In the genomic region with DNA sequence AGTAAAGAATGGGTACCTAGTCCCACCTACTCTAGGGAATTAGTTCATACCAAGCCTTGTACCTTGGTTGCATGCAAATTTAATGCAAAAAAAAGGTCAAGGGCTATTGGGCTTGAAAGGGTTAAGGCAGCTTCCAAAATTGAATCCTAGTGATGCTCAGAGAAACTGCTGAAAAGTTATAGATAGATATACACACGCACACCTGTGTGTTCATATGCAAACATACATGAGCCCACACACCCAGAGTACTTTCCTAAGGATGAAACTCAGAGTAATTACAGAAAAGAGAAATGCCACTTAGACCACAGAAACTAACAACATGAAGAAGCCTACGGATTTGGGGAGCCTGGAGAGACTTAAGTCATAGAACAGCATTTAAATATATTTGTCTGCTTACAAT, we compare ENCODE assay signal across 8 cellular contexts. TPM values are rescaled to one million over a fixed set of nuclear protein-coding genes. Genes with fewer than 3 reads are reported as not detected.
DNase-seq lines count a peak whose midpoint lies in the region; ATAC-seq, FAIRE-seq and TF ChIP-seq lines count a peak whose summit lies in the region.

No MANE protein-coding gene starts in this region.

- intact Hi-C loops in CD14-positive monocyte (cut with micrococcal nuclease), result no loop called here
- intact Hi-C loops in adrenal gland (cut with DNase I), result no loop called here
- intact Hi-C loops in natural killer cell (cut with micrococcal nuclease), result no loop called here

- peak; percentile 49 for ATAC-seq in GM19351 (IDR thresholded peaks at IDR 0.05; ENCODE audit: unreplicated experiment)
- ATAC-seq in HG03432 (IDR thresholded peaks at IDR 0.05; ENCODE audit: unreplicated experiment), result peak; percentile 34
- ATAC-seq in natural killer cell, result no peak

- H3K27me3 ChIP-seq in adrenal gland, result no peaks in the 10 kb centered on the region

- no peak for TF ChIP-seq POLR2A in adrenal gland (IDR thresholded peaks at IDR 0.05)

- H3K27ac ChIP-seq in adrenal gland, result peak overlapping the region; percentile 87 to 99 (median 98)

- peak overlapping the region in 2 of 4 donors; percentile 87 to 91 for H3K4me3 ChIP-seq in adrenal gland

- H3K4me1 Mint-ChIP-seq in CD14-positive monocyte (peaks cover 27% of the 10 kb centered on the region), natural killer cell (peaks cover 22 to 23% of the 10 kb centered on the region in 2 donors)

- H3K9me3 Mint-ChIP-seq in CD14-positive monocyte (no peaks in the 10 kb centered on the region), natural killer cell (no peaks in the 10 kb centered on the region)

- H3K4me1 ChIP-seq in adrenal gland (replicated peaks in 1 of 2), result peaks cover 16 to 31% of the 10 kb centered on the region in 2 donors

- TF ChIP-seq CTCF in CD14-positive monocyte (IDR thresholded peaks at IDR 0.05) (no peak), adrenal gland (IDR thresholded peaks at IDR 0.05) (no peak), natural killer cell (IDR thresholded peaks at IDR 0.05) (no peak)

- H3K27ac Mint-ChIP-seq in CD14-positive monocyte, result peak overlapping the region; percentile 96 to 100 (median 99)
- H3K27ac Mint-ChIP-seq in natural killer cell, result peak overlapping the region; percentile 85 to 86

- DNase-seq in CD14-positive monocyte (ENCODE audit: low spot score), result no peak
- no peak for DNase-seq in adrenal gland
- no peak for DNase-seq in natural killer cell
- DNase-seq in AG20443 (ENCODE audit: low spot score), result no peak
- no peak for DNase-seq in RCC 7860 (ENCODE audit: low spot score)
- no peak for DNase-seq in GM03348 (ENCODE audit: low spot score)

- peak overlapping the region in 1 of 2 donors; percentile 93 for H3K4me3 Mint-ChIP-seq in CD14-positive monocyte
- H3K4me3 Mint-ChIP-seq in natural killer cell, result peak overlapping the region; percentile 93

- H3K27me3 Mint-ChIP-seq in CD14-positive monocyte (ENCODE audit: low read depth in 3 of 3) (peaks cover 0 to 2% (median 0%) of the 10 kb centered on the region in 3 donors), natural killer cell (ENCODE audit: low read depth in 2 of 2) (no peaks in the 10 kb centered on the region)

- H3K36me3 ChIP-seq in adrenal gland (replicated peaks in 1 of 2), result no peaks in the 10 kb centered on the region

- H3K36me3 Mint-ChIP-seq in CD14-positive monocyte, result peaks cover 5 to 8% of the 10 kb centered on the region in 2 donors
- no peaks in the 10 kb centered on the region for H3K36me3 Mint-ChIP-seq in natural killer cell

- no peak for FAIRE-seq in RCC 7860 (lab: Jason Lieb, UNC)

- no peaks in the 10 kb centered on the region for H3K9me3 ChIP-seq in adrenal gland (replicated peaks in 1 of 3)

- 33 to 39% (median 36%) methylated on average over 2 of the region's 2 CpGs for WGBS in adrenal gland, 4 donors

RNA-seq across cellular contexts. Expression of a gene that starts 1.5 kb away (rescaled TPM):
- 10 to 100 TPM; 12.7 to 14.4 TPM for polyA plus RNA-seq in CD14-positive monocyte
- 10 to 100 TPM; 20.0 to 49.7 (median 33.9) TPM for total RNA-seq in adrenal gland
- 10 to 100 TPM; 10.8 to 41.3 (median 11.7) TPM for polyA plus RNA-seq in adrenal gland
- total RNA-seq in natural killer cell, result 10 to 100 TPM; 16.9 to 20.8 (median 20.5) TPM

Comparison
In these comparisons a context has a peak if more than half of its experiments do, and no peak if none do; other contexts are left out.
1. ATAC-seq: peak in GM19351 (single experiment) and HG03432 (single experiment); none in natural killer cell (0 of 3).